ENCODE assay signal across 1 cellular context in the genomic region with DNA sequence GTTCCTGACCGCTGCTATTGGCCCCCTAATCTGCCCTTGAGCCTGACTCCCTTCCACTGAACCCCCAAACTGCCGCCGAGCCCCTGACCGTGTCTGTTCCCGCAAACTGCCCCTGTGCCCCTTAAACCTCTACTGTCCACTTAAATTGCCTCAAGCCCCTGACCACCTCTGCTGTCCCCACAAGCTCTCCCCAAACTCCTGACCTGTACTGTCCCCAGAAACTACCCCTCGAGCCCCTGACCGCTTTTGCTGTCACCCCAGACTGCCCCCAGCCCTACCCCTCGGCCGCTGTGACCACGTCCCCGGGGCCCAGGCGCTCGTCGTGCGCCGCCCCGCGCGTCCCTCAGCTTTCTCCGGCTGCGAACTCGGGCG.
TF ChIP-seq lines count a peak whose summit lies in the region.

No MANE protein-coding gene starts in this region.

TF ChIP-seq in GM23338, 12 proteins besides CTCF, POLR2A, EP300 and RAD21 (continued from another document):
- TF ChIP-seq, protein P1, sequence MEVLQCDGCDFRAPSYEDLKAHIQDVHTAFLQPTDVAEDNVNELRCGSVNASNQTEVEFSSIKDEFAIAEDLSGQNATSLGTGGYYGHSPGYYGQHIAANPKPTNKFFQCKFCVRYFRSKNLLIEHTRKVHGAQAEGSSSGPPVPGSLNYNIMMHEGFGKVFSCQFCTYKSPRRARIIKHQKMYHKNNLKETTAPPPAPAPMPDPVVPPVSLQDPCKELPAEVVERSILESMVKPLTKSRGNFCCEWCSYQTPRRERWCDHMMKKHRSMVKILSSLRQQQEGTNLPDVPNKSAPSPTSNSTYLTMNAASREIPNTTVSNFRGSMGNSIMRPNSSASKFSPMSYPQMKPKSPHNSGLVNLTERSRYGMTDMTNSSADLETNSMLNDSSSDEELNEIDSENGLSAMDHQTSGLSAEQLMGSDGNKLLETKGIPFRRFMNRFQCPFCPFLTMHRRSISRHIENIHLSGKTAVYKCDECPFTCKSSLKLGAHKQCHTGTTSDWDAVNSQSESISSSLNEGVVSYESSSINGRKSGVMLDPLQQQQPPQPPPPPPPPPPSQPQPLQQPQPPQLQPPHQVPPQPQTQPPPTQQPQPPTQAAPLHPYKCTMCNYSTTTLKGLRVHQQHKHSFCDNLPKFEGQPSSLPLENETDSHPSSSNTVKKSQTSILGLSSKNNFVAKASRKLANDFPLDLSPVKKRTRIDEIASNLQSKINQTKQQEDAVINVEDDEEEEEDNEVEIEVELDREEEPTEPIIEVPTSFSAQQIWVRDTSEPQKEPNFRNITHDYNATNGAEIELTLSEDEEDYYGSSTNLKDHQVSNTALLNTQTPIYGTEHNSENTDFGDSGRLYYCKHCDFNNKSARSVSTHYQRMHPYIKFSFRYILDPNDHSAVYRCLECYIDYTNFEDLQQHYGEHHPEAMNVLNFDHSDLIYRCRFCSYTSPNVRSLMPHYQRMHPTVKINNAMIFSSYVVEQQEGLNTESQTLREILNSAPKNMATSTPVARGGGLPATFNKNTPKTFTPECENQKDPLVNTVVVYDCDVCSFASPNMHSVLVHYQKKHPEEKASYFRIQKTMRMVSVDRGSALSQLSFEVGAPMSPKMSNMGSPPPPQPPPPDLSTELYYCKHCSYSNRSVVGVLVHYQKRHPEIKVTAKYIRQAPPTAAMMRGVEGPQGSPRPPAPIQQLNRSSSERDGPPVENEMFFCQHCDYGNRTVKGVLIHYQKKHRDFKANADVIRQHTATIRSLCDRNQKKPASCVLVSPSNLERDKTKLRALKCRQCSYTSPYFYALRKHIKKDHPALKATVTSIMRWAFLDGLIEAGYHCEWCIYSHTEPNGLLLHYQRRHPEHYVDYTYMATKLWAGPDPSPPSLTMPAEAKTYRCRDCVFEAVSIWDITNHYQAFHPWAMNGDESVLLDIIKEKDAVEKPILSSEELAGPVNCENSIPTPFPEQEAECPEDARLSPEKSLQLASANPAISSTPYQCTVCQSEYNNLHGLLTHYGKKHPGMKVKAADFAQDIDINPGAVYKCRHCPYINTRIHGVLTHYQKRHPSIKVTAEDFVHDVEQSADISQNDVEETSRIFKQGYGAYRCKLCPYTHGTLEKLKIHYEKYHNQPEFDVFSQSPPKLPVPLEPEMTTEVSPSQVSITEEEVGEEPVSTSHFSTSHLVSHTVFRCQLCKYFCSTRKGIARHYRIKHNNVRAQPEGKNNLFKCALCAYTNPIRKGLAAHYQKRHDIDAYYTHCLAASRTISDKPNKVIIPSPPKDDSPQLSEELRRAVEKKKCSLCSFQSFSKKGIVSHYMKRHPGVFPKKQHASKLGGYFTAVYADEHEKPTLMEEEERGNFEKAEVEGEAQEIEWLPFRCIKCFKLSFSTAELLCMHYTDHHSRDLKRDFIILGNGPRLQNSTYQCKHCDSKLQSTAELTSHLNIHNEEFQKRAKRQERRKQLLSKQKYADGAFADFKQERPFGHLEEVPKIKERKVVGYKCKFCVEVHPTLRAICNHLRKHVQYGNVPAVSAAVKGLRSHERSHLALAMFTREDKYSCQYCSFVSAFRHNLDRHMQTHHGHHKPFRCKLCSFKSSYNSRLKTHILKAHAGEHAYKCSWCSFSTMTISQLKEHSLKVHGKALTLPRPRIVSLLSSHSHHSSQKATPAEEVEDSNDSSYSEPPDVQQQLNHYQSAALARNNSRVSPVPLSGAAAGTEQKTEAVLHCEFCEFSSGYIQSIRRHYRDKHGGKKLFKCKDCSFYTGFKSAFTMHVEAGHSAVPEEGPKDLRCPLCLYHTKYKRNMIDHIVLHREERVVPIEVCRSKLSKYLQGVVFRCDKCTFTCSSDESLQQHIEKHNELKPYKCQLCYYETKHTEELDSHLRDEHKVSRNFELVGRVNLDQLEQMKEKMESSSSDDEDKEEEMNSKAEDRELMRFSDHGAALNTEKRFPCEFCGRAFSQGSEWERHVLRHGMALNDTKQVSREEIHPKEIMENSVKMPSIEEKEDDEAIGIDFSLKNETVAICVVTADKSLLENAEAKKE (CRISPR knock-in tag; IDR thresholded peaks at IDR 0.05), result no peak
- TF ChIP-seq EZH2phosphoT487 (IDR thresholded peaks at IDR 0.05; ENCODE audit: unreplicated experiment), result no peak
- TF ChIP-seq ETS1 (IDR thresholded peaks at IDR 0.05), result no peak
- no peak for TF ChIP-seq STAT1 (IDR thresholded peaks at IDR 0.05; ENCODE audit: unreplicated experiment)
- TF ChIP-seq NANOG (IDR thresholded peaks at IDR 0.05; ENCODE audit: borderline replicate concordance), result no peak
- no peak for TF ChIP-seq ZNF331 (CRISPR knock-in tag; IDR thresholded peaks at IDR 0.05; ENCODE audit: low read depth)
- TF ChIP-seq CREB1 (CRISPR knock-in tag; IDR thresholded peaks at IDR 0.05; ENCODE audit: low read depth), result no peak
- no peak for TF ChIP-seq EZH2 (IDR thresholded peaks at IDR 0.05; ENCODE audit: low read depth, unreplicated experiment)
- no peak for TF ChIP-seq ZNF114 (CRISPR knock-in tag; IDR thresholded peaks at IDR 0.05)
- TF ChIP-seq JUNB (IDR thresholded peaks at IDR 0.05; ENCODE audit: unreplicated experiment), result no peak
- no peak for TF ChIP-seq REST (IDR thresholded peaks at IDR 0.05; ENCODE audit: unreplicated experiment)
